In genomic region chr15:90660195-90660995, GRCh38 we compare ENCODE assay signal across 8 cellular contexts. TPM values are rescaled to one million over a fixed set of nuclear protein-coding genes. Genes with fewer than 3 reads are reported as not detected.
DNase-seq lines count a peak whose midpoint lies in the region; ATAC-seq, FAIRE-seq and TF ChIP-seq lines count a peak whose summit lies in the region.

No MANE protein-coding gene starts in this region.

- no peaks in the 10 kb centered on the region for H3K4me1 ChIP-seq in lung (ENCODE audit: control insufficient read depth in 2 of 2, insufficient read depth in 2 of 2, low read length in 2 of 2)

- intact Hi-C loops in activated B cell treated with CpG ODN at 0.5 μM for 24 hours (cut with micrococcal nuclease): loop anchor here (1.0 to 10.0 kb wide), 4 partner anchors 12 to 466 kb away; partner anchors contain the start of genes BLM and IQGAP1

- H3K36me3 ChIP-seq in bronchial epithelial cell (ENCODE audit: control insufficient read depth, insufficient read depth, low read length) (no peaks in the 10 kb centered on the region), lung (ENCODE audit: control insufficient read depth in 2 of 2, insufficient read depth in 2 of 2, low read length in 2 of 2) (no peaks in the 10 kb centered on the region)

- H3K27ac Mint-ChIP-seq in IgD-negative memory B cell (peak overlapping the region; percentile 80 to 97 (median 95)), activated B cell treated with CpG ODN at 0.5 μM for 24 hours (peak overlapping the region; percentile 91)

- 34 to 45% methylated on average over 12 of the region's 12 CpGs for WGBS in lung, 2 donors

- H3K27ac ChIP-seq in lung (ENCODE audit: low read depth in 1 of 2, low read length in 1 of 2): peak overlapping the region; percentile 41 to 84

- no peaks in the 10 kb centered on the region for H3K9me3 ChIP-seq in lung (ENCODE audit: control insufficient read depth in 2 of 2, insufficient read depth in 1 of 2, low read length in 1 of 2)

- H3K4me3 ChIP-seq in bronchial epithelial cell (ENCODE audit: low read depth, low read length): no peak overlapping the region
- no peak overlapping the region for H3K4me3 ChIP-seq in lung

- POLR2A ChIA-PET in activated B cell treated with CpG ODN at 0.5 μM for 24 hours (lab: Charles Lee): interaction anchor here (0.6 to 2.2 kb wide), 7 partner anchors 10 to 474 kb away, joined by 3 to 10 read pairs (median 4); partner anchors contain the start of gene BLM

- H3K27me3 Mint-ChIP-seq in IgD-negative memory B cell (peaks cover 59% of the 10 kb centered on the region), activated B cell treated with CpG ODN at 0.5 μM for 24 hours (peaks cover 19% of the 10 kb centered on the region)

- DNase-seq in Daoy (ENCODE audit: low read depth) (peak; percentile 96), activated B cell treated with CpG ODN at 0.5 μM for 24 hours (peak; percentile 51), bronchial epithelial cell (ENCODE audit: low read depth) (peak; percentile 84), lung (ENCODE audit: low spot score) (peak; percentile 71), NCI-H748 treated with DMSO at 0.1 percent for 48 hours (lab: John Stamatoyannopoulos, UW) (no peak)
- peak; percentile 29 to 37 for DNase-seq in stimulated activated CD8-positive, alpha-beta memory T cell treated with anti-CD3 and anti-CD28 coated beads, Interleukin-7, amount 100 ng/mL, for 1 hour (ENCODE audit: low read depth in 2 of 2)

- H3K9me3 Mint-ChIP-seq in IgD-negative memory B cell (peaks cover 0 to 3% (median 0%) of the 10 kb centered on the region in 3 donors), activated B cell treated with CpG ODN at 0.5 μM for 24 hours (no peaks in the 10 kb centered on the region)

- H3K36me3 Mint-ChIP-seq in IgD-negative memory B cell (no peaks in the 10 kb centered on the region), activated B cell treated with CpG ODN at 0.5 μM for 24 hours (ENCODE audit: low read depth) (no peaks in the 10 kb centered on the region)

- H3K4me3 Mint-ChIP-seq in IgD-negative memory B cell (peak overlapping the region; percentile 61 to 73 (median 68)), activated B cell treated with CpG ODN at 0.5 μM for 24 hours (peak overlapping the region; percentile 81)

- H3K4me1 Mint-ChIP-seq in IgD-negative memory B cell (peaks cover 37 to 61% (median 57%) of the 10 kb centered on the region in 3 donors), activated B cell treated with CpG ODN at 0.5 μM for 24 hours (peaks cover 76% of the 10 kb centered on the region)

- TF ChIP-seq CTCF in activated B cell treated with CpG ODN at 0.5 μM for 24 hours (IDR thresholded peaks at IDR 0.05) (no peak), bronchial epithelial cell (IDR thresholded peaks at IDR 0.05; ENCODE audit: insufficient read depth, low read length, severe bottlenecking) (no peak), lung (IDR thresholded peaks at IDR 0.05; ENCODE audit: control extremely low read depth, extremely low read depth) (no peak)

- no peak for FAIRE-seq in bronchial epithelial cell (lab: Jason Lieb, UNC)

- H3K27me3 ChIP-seq in bronchial epithelial cell (ENCODE audit: control insufficient read depth, insufficient read depth, low read length) (no peaks in the 10 kb centered on the region), lung (ENCODE audit: control insufficient read depth, insufficient read depth) (no peaks in the 10 kb centered on the region)

- CTCF ChIA-PET in activated B cell treated with CpG ODN at 0.5 μM for 24 hours (lab: Charles Lee): interaction anchor here (1.1 to 1.3 kb wide), 2 partner anchors 12 to 225 kb away, joined by 5 to 6 read pairs; no protein-coding TSS in a partner anchor

- ATAC-seq in GM21619 (IDR thresholded peaks at IDR 0.05; ENCODE audit: unreplicated experiment) (peak; percentile 57), activated B cell treated with CpG ODN at 0.5 μM for 24 hours (ENCODE audit: low read depth) (peak; percentile 90), lung (ENCODE audit: insufficient read depth, low FRiP score) (peak; percentile 88)

RNA-seq across cellular contexts. Expression of gene BLM, which starts 56.8 kb away (rescaled TPM):
- 23.5 and 24.8 TPM in 2 replicates for total RNA-seq in Daoy (2014; rRNA removed; shearing (Covaris generic))
- polyA plus RNA-seq in IgD-negative memory B cell (14.4 TPM), lung (1 to 10 TPM; 2.2 to 8.7 TPM)
- total RNA-seq in activated B cell treated with CpG ODN at 0.5 μM for 24 hours (18.2 and 23.4 TPM in 2 replicates), bronchial epithelial cell (0.26 TPM in 2 replicates), lung (1 to 10 TPM; 3.2 to 4.4 TPM)
